ENCODE assay signal across 13 cellular contexts in the genomic region with DNA sequence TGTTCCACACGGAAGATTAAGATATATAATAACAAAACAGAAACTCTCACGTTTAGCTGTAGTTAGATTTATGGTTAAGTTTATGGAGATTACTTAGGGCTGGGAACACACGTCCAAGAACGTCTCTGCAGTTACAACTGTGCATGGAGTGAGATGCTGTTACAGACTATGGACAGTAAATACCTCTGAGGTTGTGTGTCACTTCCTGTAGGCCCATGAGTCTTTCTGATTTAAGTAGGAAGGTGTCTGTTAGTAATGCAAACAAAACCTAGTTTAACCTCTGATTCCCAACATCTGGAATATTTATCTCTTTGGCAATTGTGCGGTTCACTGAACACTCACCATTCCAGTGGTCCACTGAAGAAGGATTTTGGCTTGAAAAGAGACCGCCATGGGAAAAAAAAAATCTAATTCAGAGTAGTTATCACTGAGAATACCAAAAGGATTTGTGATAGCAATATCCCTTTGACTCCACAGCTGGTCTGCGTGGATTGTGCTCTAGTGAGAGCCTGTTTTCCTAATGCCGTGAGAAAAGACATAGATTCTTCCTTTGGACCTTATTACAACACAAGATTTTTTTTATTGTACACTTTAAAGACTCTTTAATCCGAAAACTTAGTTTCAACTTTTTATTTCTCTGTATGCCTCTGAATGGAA.
DNase-seq lines count a peak whose midpoint lies in the region; ATAC-seq and TF ChIP-seq lines count a peak whose summit lies in the region.
"Had no signal": no experiment of that assay in that cellular context is flagged by ENCODE, and none has a peak within 500 bp of the region (broad histone marks: within the 10 kb centered on the region; RNA-seq: fewer than 3 reads in every experiment).

No MANE protein-coding gene starts in this region.

- no peak overlapping the region for H2BK20ac ChIP-seq in H9 (ENCODE audit: low read depth, low read length, poor library complexity, severe bottlenecking)

- peaks cover 48% of the 10 kb centered on the region for H3K4me1 ChIP-seq in GM23248 (ENCODE audit: insufficient read depth)
- H3K4me1 ChIP-seq in hepatocyte (ENCODE audit: insufficient read depth): peaks cover 49% of the 10 kb centered on the region
- peaks cover 0 to 60% (median 47%) of the 10 kb centered on the region in 4 donors for H3K4me1 ChIP-seq in sigmoid colon
- peaks cover 10% of the 10 kb centered on the region for H3K4me1 ChIP-seq in body of pancreas
- H3K4me1 ChIP-seq in H9 (ENCODE audit: insufficient read depth, low read length): no peaks in the 10 kb centered on the region
- H3K4me1 ChIP-seq: ascending aorta had no signal

- no peak overlapping the region for H3K56ac ChIP-seq in H9 (ENCODE audit: insufficient read length, low read depth, low read length)

- H4K5ac ChIP-seq in H9 (ENCODE audit: insufficient read length, low read depth, low read length): no peak overlapping the region

- H3K9me3 Mint-ChIP-seq in H9: peaks cover 3 to 7% of the 10 kb centered on the region in 2 experiments; a peak in 3 of 5 replicates

- H2AFZ ChIP-seq in GM23248 (peak overlapping the region; percentile 70), hepatocyte (peak overlapping the region; percentile 15), H9 (ENCODE audit: low read length) (no peak overlapping the region)

- no peak overlapping the region for H3K23ac ChIP-seq in H9 (ENCODE audit: insufficient read length, low read depth, low read length)

- H3K4me3 Mint-ChIP-seq in H9: no peak overlapping the region

- H3F3A ChIP-seq in GM23248 (ENCODE audit: insufficient read depth): peaks cover 38% of the 10 kb centered on the region

- no peak overlapping the region for H2BK5ac ChIP-seq in H9 (ENCODE audit: insufficient read length, low read length)

- TF ChIP-seq POLR2A in sigmoid colon (IDR thresholded peaks at IDR 0.05) (no peak), body of pancreas (IDR thresholded peaks at IDR 0.05) (no peak)

- no peak overlapping the region for H2BK12ac ChIP-seq in H9 (ENCODE audit: insufficient read length, low read depth, low read length)

- no peaks in the 10 kb centered on the region for H3K9me2 ChIP-seq in GM23248 (ENCODE audit: insufficient read depth)
- H3K9me2 ChIP-seq in hepatocyte (replicated peaks; ENCODE audit: insufficient read depth): no peaks in the 10 kb centered on the region

- TF ChIP-seq CTCF in hepatocyte (IDR thresholded peaks at IDR 0.05; ENCODE audit: poor library complexity): no peak
- no peak for TF ChIP-seq CTCF in sigmoid colon (IDR thresholded peaks at IDR 0.05)
- no peak for TF ChIP-seq CTCF in body of pancreas (IDR thresholded peaks at IDR 0.05)
- TF ChIP-seq CTCF in GM20000 (IDR thresholded peaks at IDR 0.05; ENCODE audit: extremely low read depth, missing control alignments): no peak
- no peak for TF ChIP-seq CTCF in H9 (conservative IDR thresholded peaks at IDR 0.05)

- TF ChIP-seq EP300 in sigmoid colon (IDR thresholded peaks at IDR 0.05): no peak

- no peak overlapping the region for H3K4ac ChIP-seq in H9 (ENCODE audit: low read depth, low read length)

- H2AK5ac ChIP-seq in H9 (ENCODE audit: insufficient read length, low read length): no peak overlapping the region

- H2BK15ac ChIP-seq in H9 (ENCODE audit: low read depth, low read length): no peak overlapping the region

- ATAC-seq in body of pancreas: no peak

- H3K9ac ChIP-seq in GM23248 (0 out of 2 replicates have a peak overlapping the region, but pooled peaks have one; percentile 9), H9 (ENCODE audit: extremely low read depth, insufficient read length, low read length) (no peak overlapping the region)

- H3K4me1 Mint-ChIP-seq in H9: peaks cover 17 to 18% of the 10 kb centered on the region in 2 experiments

- peak overlapping the region; percentile 51 for H3K4me2 ChIP-seq in GM23248 (ENCODE audit: unreplicated experiment)
- peak overlapping the region; percentile 51 for H3K4me2 ChIP-seq in hepatocyte
- no peak overlapping the region for H3K4me2 ChIP-seq in H9 (ENCODE audit: insufficient read depth, insufficient read length, low read length)

- 46 to 49% methylated on average over 9 of the region's 9 CpGs for WGBS in GM23248 (ENCODE audit: low coverage in 1 of 2, low lambda C conversion rate in 2 of 2, missing lambda C conversion rate in 2 of 2), 2 experiments
- 33% methylated on average over 9 of the region's 9 CpGs for WGBS in hepatocyte (ENCODE audit: low lambda C conversion rate, missing lambda C conversion rate)
- WGBS in sigmoid colon, 2 donors: 40 to 62% methylated on average over 9 of the region's 9 CpGs
- 87% methylated on average over 9 of the region's 9 CpGs for WGBS in body of pancreas, 2 donors
- no CpG with 5 or more reads among the region's 9 CpGs for WGBS in H9 (ENCODE audit: extremely low coverage, insufficient read length, low lambda C conversion rate)

- no peak overlapping the region for H4K91ac ChIP-seq in H9 (ENCODE audit: insufficient read length, low read depth, low read length)

- H3K27ac ChIP-seq in GM23248 (peak overlapping the region; percentile 54), hepatocyte (peak overlapping the region; percentile 82), sigmoid colon (peak overlapping the region in 3 of 4 donors; percentile 57 to 72 (median 69)), body of pancreas (no peak overlapping the region), H9 (ENCODE audit: insufficient read length, low read depth, low read length) (no peak overlapping the region)
- H3K27ac ChIP-seq: ascending aorta had no signal

- H2BK120ac ChIP-seq in H9 (ENCODE audit: low read depth, low read length, poor library complexity, severe bottlenecking): no peak overlapping the region

- H3K36me3 Mint-ChIP-seq in H9 (ENCODE audit: insufficient read depth in 1 of 3, low read depth in 3 of 3): peaks cover 0 to 14% (median 0%) of the 10 kb centered on the region in 3 experiments; a peak in 2 of 7 replicates

- H3K27ac Mint-ChIP-seq in H9: no peak overlapping the region

- H3K4me3 ChIP-seq in GM23248 (0 out of 2 replicates have a peak overlapping the region, but pooled peaks have one; percentile 5), hepatocyte (no peak overlapping the region), sigmoid colon (no peak overlapping the region), body of pancreas (no peak overlapping the region)
- H3K4me3 ChIP-seq: ascending aorta, ovary had no signal

- H4K20me1 ChIP-seq in GM23248 (ENCODE audit: insufficient read depth) (no peaks in the 10 kb centered on the region), hepatocyte (ENCODE audit: insufficient read depth, poor library complexity, severe bottlenecking) (no peaks in the 10 kb centered on the region), H9 (ENCODE audit: control insufficient read depth, insufficient read depth, insufficient read length) (no peaks in the 10 kb centered on the region)

- H3K79me1 ChIP-seq in H9 (ENCODE audit: insufficient read depth, low read depth, low read length, poor library complexity, severe bottlenecking): no peaks in the 10 kb centered on the region

- no peak overlapping the region for H3K18ac ChIP-seq in H9 (ENCODE audit: insufficient read length, low read depth, low read length)

- DNase-seq in GM23248 (peak; percentile 69), RPMI7951 (ENCODE audit: low read depth) (peak; percentile 80), hepatocyte (ENCODE audit: low spot score) (peak; percentile 54), sigmoid colon (no peak), NCI-H2029 treated with DMSO at 0.1 percent for 48 hours (lab: John Stamatoyannopoulos, UW) (no peak), body of pancreas (no peak), GM20000 (ENCODE audit: low spot score) (no peak), H9 (no peak)
- DNase-seq: activated CD8-positive, alpha-beta memory T cell treated with anti-CD3 and anti-CD28 coated beads, Interleukin-2, amount 50 U/mL, for 48 hours; ovary; SHP77; stimulated activated CD4-positive, alpha-beta T cell treated with anti-CD3 and anti-CD28 coated beads, Interleukin-4, amount 100 ng/mL, for 4 hours had no signal

- no peak overlapping the region for H4K8ac ChIP-seq in H9 (replicated peaks; ENCODE audit: insufficient read length, low read depth, low read length)

- no peaks in the 10 kb centered on the region for H3K27me3 ChIP-seq in GM23248 (replicated peaks; ENCODE audit: insufficient read depth)
- H3K27me3 ChIP-seq in hepatocyte: no peaks in the 10 kb centered on the region
- H3K27me3 ChIP-seq in sigmoid colon: no peaks in the 10 kb centered on the region
- H3K27me3 ChIP-seq in body of pancreas: no peaks in the 10 kb centered on the region
- H3K27me3 ChIP-seq in H9 (ENCODE audit: insufficient read depth, low read length): no peaks in the 10 kb centered on the region
- H3K27me3 ChIP-seq: ascending aorta, ovary had no signal

- H3K27me3 Mint-ChIP-seq in H9 (ENCODE audit: low read depth): no peaks in the 10 kb centered on the region

- in situ Hi-C loops in GM23248 (cut with MboI): no loop called here

- no peak overlapping the region for H3K14ac ChIP-seq in H9 (ENCODE audit: insufficient read depth, low read length)

- H3K9me3 ChIP-seq in GM23248 (ENCODE audit: low read depth): peaks cover 5% of the 10 kb centered on the region
- no peaks in the 10 kb centered on the region for H3K9me3 ChIP-seq in hepatocyte (ENCODE audit: low read depth)
- H3K9me3 ChIP-seq in sigmoid colon: peaks cover 0 to 4% (median 2%) of the 10 kb centered on the region in 4 donors
- H3K9me3 ChIP-seq in body of pancreas: no peaks in the 10 kb centered on the region
- no peaks in the 10 kb centered on the region for H3K9me3 ChIP-seq in H9 (ENCODE audit: control insufficient read depth, low read depth, low read length)
- H3K9me3 ChIP-seq: ovary had no signal

- no peaks in the 10 kb centered on the region for H3K36me3 ChIP-seq in GM23248 (ENCODE audit: low read depth)
- H3K36me3 ChIP-seq in hepatocyte (replicated peaks; ENCODE audit: insufficient read depth, low read depth): no peaks in the 10 kb centered on the region
- H3K36me3 ChIP-seq in sigmoid colon: no peaks in the 10 kb centered on the region
- no peaks in the 10 kb centered on the region for H3K36me3 ChIP-seq in body of pancreas (replicated peaks in 1 of 2; ENCODE audit: insufficient read depth in 1 of 2, low read depth in 2 of 2)
- H3K36me3 ChIP-seq: ascending aorta, ovary had no signal

- H3T11ph ChIP-seq in H9 (ENCODE audit: low read length): no peak overlapping the region

- no peaks in the 10 kb centered on the region for H3K23me2 ChIP-seq in H9 (ENCODE audit: insufficient read length, low read depth, low read length, poor library complexity, severe bottlenecking)

- H3K79me2 ChIP-seq in GM23248 (ENCODE audit: insufficient read depth) (no peaks in the 10 kb centered on the region), hepatocyte (no peaks in the 10 kb centered on the region), H9 (ENCODE audit: insufficient read depth, low read length) (no peaks in the 10 kb centered on the region)

- intact Hi-C loops in sigmoid colon (cut with DNase I): loop anchor here (5.0 kb wide), 1 partner anchor 75 kb away; no protein-coding TSS in a partner anchor
- intact Hi-C loops in body of pancreas (cut with DNase I): no loop called here

Comparison
In these comparisons a context has a peak if more than half of its experiments do, and no peak if none do; other contexts are left out.
1. DNase-seq: peak in GM23248 (single experiment), RPMI7951 (single experiment) and hepatocyte (single experiment); none in sigmoid colon (single experiment), NCI-H2029 treated with DMSO at 0.1 percent for 48 hours (single experiment), body of pancreas (0 of 4), GM20000 (single experiment) and H9 (single experiment).
2. H3K27ac ChIP-seq: peak in GM23248 (single experiment), hepatocyte (single experiment) and sigmoid colon (3 of 4); none in body of pancreas (0 of 4) and H9 (single experiment).